In genomic region chr16:17366299-17366961, GRCh38 we compare ENCODE assay signal across 22 cellular contexts.
A peak's percentile ranks its signal among the peaks of the same experiment; 100 is the strongest.
DNase-seq lines count a peak whose midpoint lies in the region; ATAC-seq, FAIRE-seq and TF ChIP-seq lines count a peak whose summit lies in the region.
"Had no signal": no experiment of that assay in that cellular context is flagged by ENCODE, and none has a peak within 500 bp of the region (broad histone marks: within the 10 kb centered on the region; RNA-seq: fewer than 3 reads in every experiment).

No MANE protein-coding gene starts in this region.

- H3K27ac ChIP-seq in HL-60 (replicated peaks): peak overlapping the region; percentile 83
- no peak overlapping the region for H3K27ac ChIP-seq in GM12878 (ENCODE audit: control insufficient read depth, insufficient read depth)
- peak overlapping the region; percentile 33 to 83 (median 73) for H3K27ac ChIP-seq in sigmoid colon
- no peak overlapping the region for H3K27ac ChIP-seq in hepatocyte
- H3K27ac ChIP-seq in Karpas-422 (ENCODE audit: low read length): no peak overlapping the region
- H3K27ac ChIP-seq in prostate gland: no peak overlapping the region

- RAD21 ChIA-PET in GM12878 (lab: Charles Lee; ENCODE audit: unreplicated experiment): interaction anchor here (0.9 to 13.5 kb wide), 13 partner anchors 9 to 104 kb away, joined by 3 to 162 read pairs (median 5); no protein-coding TSS in a partner anchor

- H3K4me2 ChIP-seq in GM12878 (ENCODE audit: control insufficient read depth, insufficient read depth) (peak overlapping the region; percentile 15), hepatocyte (no peak overlapping the region), Karpas-422 (ENCODE audit: low read depth, low read length, poor library complexity, severe bottlenecking) (no peak overlapping the region)

- intact Hi-C loops in activated CD4-positive, alpha-beta T cell treated with anti-CD3 and anti-CD28 coated beads for 36 hours (cut with DNase I, micrococcal nuclease): loop anchor here (5.0 to 10.0 kb wide), 3 partner anchors 94 to 342 kb away; no protein-coding TSS in a partner anchor
- intact Hi-C loops in GM12878 (cut with micrococcal nuclease; ENCODE audit: unreplicated experiment) (loop anchor here (5.0 kb wide), 2 partner anchors 36 to 101 kb away; no protein-coding TSS in a partner anchor), sigmoid colon (cut with DNase I) (no loop called here), prostate gland (cut with DNase I) (no loop called here)

- no peak overlapping the region for H3K4me3 Mint-ChIP-seq in activated CD4-positive, alpha-beta T cell treated with anti-CD3 and anti-CD28 coated beads for 36 hours
- H3K4me3 Mint-ChIP-seq: mesothelial cell of epicardium had no signal

- H3K9me3 ChIP-seq in GM12878 (replicated peaks; ENCODE audit: control insufficient read depth, insufficient read depth, low read length): no peaks in the 10 kb centered on the region
- no peaks in the 10 kb centered on the region for H3K9me3 ChIP-seq in sigmoid colon
- no peaks in the 10 kb centered on the region for H3K9me3 ChIP-seq in hepatocyte (ENCODE audit: low read depth)
- H3K9me3 ChIP-seq in Karpas-422 (ENCODE audit: low read length): no peaks in the 10 kb centered on the region
- H3K9me3 ChIP-seq in prostate gland: no peaks in the 10 kb centered on the region
- H3K9me3 ChIP-seq: breast epithelium, neutrophil had no signal

- TF ChIP-seq POLR2A in GM12878 (IDR thresholded peaks at IDR 0.05; ENCODE audit: low read depth, low read length): no peak
- no peak for TF ChIP-seq POLR2A in sigmoid colon (IDR thresholded peaks at IDR 0.05)
- no peak for TF ChIP-seq POLR2A in prostate gland (IDR thresholded peaks at IDR 0.05)

- no peaks in the 10 kb centered on the region for H3K36me3 Mint-ChIP-seq in activated CD4-positive, alpha-beta T cell treated with anti-CD3 and anti-CD28 coated beads for 36 hours (ENCODE audit: low read depth)
- H3K36me3 Mint-ChIP-seq: mesothelial cell of epicardium had no signal

- no peak overlapping the region for H2AFZ ChIP-seq in GM12878 (ENCODE audit: control insufficient read depth, low read depth, low read length)
- H2AFZ ChIP-seq in hepatocyte: no peak overlapping the region
- H2AFZ ChIP-seq in Karpas-422 (ENCODE audit: low read length): no peak overlapping the region

- FAIRE-seq in GM12878 (lab: Jason Lieb, UNC): no peak
- FAIRE-seq: K562 had no signal

- H4K20me1 ChIP-seq in GM12878 (ENCODE audit: control insufficient read depth, insufficient read depth) (no peaks in the 10 kb centered on the region), hepatocyte (ENCODE audit: insufficient read depth, poor library complexity, severe bottlenecking) (peaks cover 3% of the 10 kb centered on the region), Karpas-422 (ENCODE audit: insufficient read depth, low read depth, low read length) (peaks cover 44% of the 10 kb centered on the region)

- no TSS peak for BruUV-seq in GM12878 (replicated peaks; lab: Mats Ljungman, UMichigan)

- H3K9me2 ChIP-seq in hepatocyte (replicated peaks; ENCODE audit: insufficient read depth) (no peaks in the 10 kb centered on the region), Karpas-422 (replicated peaks; ENCODE audit: insufficient read depth, low read length) (no peaks in the 10 kb centered on the region)

- no peak for ATAC-seq in activated CD4-positive, alpha-beta T cell treated with anti-CD3 and anti-CD28 coated beads for 36 hours
- 0 out of 3 replicates have a peak, but pooled peaks have one; percentile 5 for ATAC-seq in GM12878
- ATAC-seq: K562 had no signal

- H3K36me3 ChIP-seq in GM12878 (ENCODE audit: control insufficient read depth in 2 of 2, insufficient read depth in 2 of 2, low read length in 1 of 2): no peaks in the 10 kb centered on the region
- H3K36me3 ChIP-seq in sigmoid colon: no peaks in the 10 kb centered on the region
- no peaks in the 10 kb centered on the region for H3K36me3 ChIP-seq in hepatocyte (replicated peaks; ENCODE audit: insufficient read depth, low read depth)
- H3K36me3 ChIP-seq in Karpas-422 (ENCODE audit: insufficient read depth, low read length): no peaks in the 10 kb centered on the region
- H3K36me3 ChIP-seq in prostate gland: no peaks in the 10 kb centered on the region
- H3K36me3 ChIP-seq: breast epithelium, neutrophil had no signal

- no peaks in the 10 kb centered on the region for H3K79me2 ChIP-seq in GM12878 (ENCODE audit: control insufficient read depth, insufficient read depth, low read length)
- peaks cover 19% of the 10 kb centered on the region for H3K79me2 ChIP-seq in hepatocyte
- H3K79me2 ChIP-seq in Karpas-422 (ENCODE audit: low read length): peaks cover 3% of the 10 kb centered on the region; the same call in 1 of the 2 replicates

- no peak overlapping the region for H3K4me3 ChIP-seq in HL-60 (replicated peaks; ENCODE audit: insufficient read depth, low read length)
- no peak overlapping the region for H3K4me3 ChIP-seq in GM12878
- no peak overlapping the region for H3K4me3 ChIP-seq in sigmoid colon
- no peak overlapping the region for H3K4me3 ChIP-seq in hepatocyte
- H3K4me3 ChIP-seq in Karpas-422 (ENCODE audit: low read length): no peak overlapping the region
- no peak overlapping the region for H3K4me3 ChIP-seq in prostate gland
- H3K4me3 ChIP-seq: breast epithelium, K562, SK-N-MC had no signal

- no peaks in the 10 kb centered on the region for H3K27me3 ChIP-seq in HL-60 (ENCODE audit: insufficient read depth, poor library complexity, severe bottlenecking)
- no peaks in the 10 kb centered on the region for H3K27me3 ChIP-seq in GM12878 (replicated peaks in 1 of 2; ENCODE audit: control insufficient read depth in 2 of 2, insufficient read depth in 2 of 2, low read length in 1 of 2)
- H3K27me3 ChIP-seq in sigmoid colon: no peaks in the 10 kb centered on the region
- no peaks in the 10 kb centered on the region for H3K27me3 ChIP-seq in hepatocyte
- no peaks in the 10 kb centered on the region for H3K27me3 ChIP-seq in Karpas-422 (ENCODE audit: low read length)
- no peaks in the 10 kb centered on the region for H3K27me3 ChIP-seq in prostate gland (replicated peaks; ENCODE audit: insufficient read depth)
- H3K27me3 ChIP-seq: breast epithelium, neutrophil had no signal

- no peaks in the 10 kb centered on the region for H3K27me3 Mint-ChIP-seq in activated CD4-positive, alpha-beta T cell treated with anti-CD3 and anti-CD28 coated beads for 36 hours

- peaks cover 97% of the 10 kb centered on the region for H3K4me1 Mint-ChIP-seq in activated CD4-positive, alpha-beta T cell treated with anti-CD3 and anti-CD28 coated beads for 36 hours

- DNase-seq in activated CD4-positive, alpha-beta T cell treated with anti-CD3 and anti-CD28 coated beads for 36 hours: no peak
- no peak for DNase-seq in activated CD4-positive, alpha-beta T cell treated with anti-CD3 and anti-CD28 coated beads, Interleukin-2, amount 50 U/mL, for 4 hours
- DNase-seq in HL-60 (ENCODE audit: low read depth in 1 of 2, low spot score in 1 of 2): no peak
- no peak for DNase-seq in GM12878 (ENCODE audit: low read depth, low spot score)
- DNase-seq in sigmoid colon: no peak
- DNase-seq in hepatocyte (ENCODE audit: low spot score): no peak
- DNase-seq in Karpas-422: no peak
- DNase-seq in prostate gland (ENCODE audit: low spot score): no peak
- DNase-seq: activated naive CD4-positive, alpha-beta T cell treated with Interleukin-2 at 50 U/mL for 16 hours; EL; kidney glomerular epithelial cell; NCI-H1048; NCI-H2107; NCI-H526 treated with DMSO at 0.1 percent for 48 hours; stimulated activated CD4-positive, alpha-beta T cell treated with anti-CD3 and anti-CD28 coated beads, Interleukin-4, amount 100 ng/mL, for 24 hours; stimulated activated CD8-positive, alpha-beta memory T cell treated with anti-CD3 and anti-CD28 coated beads, Interleukin-4, amount 100 ng/mL, for 48 hours; trophoblast cell had no signal

- TF ChIP-seq EP300 in GM12878 (IDR thresholded peaks at IDR 0.05; ENCODE audit: borderline replicate concordance in 1 of 2, control insufficient read depth in 1 of 2, low read depth in 2 of 2, low read length in 2 of 2) (no peak), sigmoid colon (IDR thresholded peaks at IDR 0.05) (no peak)

- 10% methylated on average over 8 of the region's 8 CpGs for WGBS in GM12878 (ENCODE audit: insufficient coverage, insufficient replicate concordance, low lambda C conversion rate, missing lambda C conversion rate)
- WGBS in sigmoid colon, 2 donors: 92 to 94% methylated on average over 8 of the region's 8 CpGs
- 86% methylated on average over 8 of the region's 8 CpGs for WGBS in hepatocyte (ENCODE audit: low lambda C conversion rate, missing lambda C conversion rate)
- WGBS in prostate gland: 90% methylated on average over 8 of the region's 8 CpGs

- in situ Hi-C loops in GM12878 (cut with MboI): no loop called here

- POLR2A ChIA-PET in activated CD4-positive, alpha-beta T cell treated with anti-CD3 and anti-CD28 coated beads for 36 hours (lab: Charles Lee): no interaction called here
- POLR2A ChIA-PET in GM12878 (lab: Charles Lee): interaction anchor here (0.6 to 3.3 kb wide), 7 partner anchors 8 to 65 kb away, joined by 3 to 17 read pairs (median 4); no protein-coding TSS in a partner anchor

- H3K9ac ChIP-seq in GM12878 (ENCODE audit: control insufficient read depth, insufficient read depth, low read length) (no peak overlapping the region), Karpas-422 (ENCODE audit: low read length) (no peak overlapping the region)

- TF ChIP-seq CTCF in HL-60 (IDR thresholded peaks at IDR 0.05; ENCODE audit: insufficient read depth, low read length) (no peak), GM12878 (IDR thresholded peaks at IDR 0.05 in 2 of 3, conservative IDR thresholded peaks at IDR 0.05 in 1 of 3; ENCODE audit: control insufficient read depth in 2 of 3, extremely low read depth in 1 of 3, insufficient read depth in 1 of 3, low read depth in 3 of 3, low read length in 3 of 3) (no peak), sigmoid colon (IDR thresholded peaks at IDR 0.05) (no peak), hepatocyte (IDR thresholded peaks at IDR 0.05; ENCODE audit: poor library complexity) (no peak), prostate gland (IDR thresholded peaks at IDR 0.05) (no peak)

- no peak for TF ChIP-seq RAD21 in GM12878 (IDR thresholded peaks at IDR 0.05; ENCODE audit: insufficient read depth, low read depth, low read length)

- H3K4me1 ChIP-seq in GM12878 (ENCODE audit: control insufficient read depth, insufficient read depth, low read length) (peaks cover 52% of the 10 kb centered on the region), sigmoid colon (peaks cover 0 to 94% (median 80%) of the 10 kb centered on the region in 4 donors), hepatocyte (ENCODE audit: insufficient read depth) (peaks cover 37% of the 10 kb centered on the region), Karpas-422 (ENCODE audit: low read length) (peaks cover 50% of the 10 kb centered on the region), prostate gland (replicated peaks) (no peaks in the 10 kb centered on the region)

- no peaks in the 10 kb centered on the region for H3K9me3 Mint-ChIP-seq in activated CD4-positive, alpha-beta T cell treated with anti-CD3 and anti-CD28 coated beads for 36 hours (ENCODE audit: low read depth)
- H3K9me3 Mint-ChIP-seq: mesothelial cell of epicardium had no signal

- CTCF ChIA-PET in activated CD4-positive, alpha-beta T cell treated with anti-CD3 and anti-CD28 coated beads for 36 hours (lab: Charles Lee): interaction anchor here (0.6 to 2.0 kb wide), 6 partner anchors 8 to 349 kb away, joined by 3 to 5 read pairs (median 4); no protein-coding TSS in a partner anchor
- CTCF ChIA-PET in GM12878 (lab: Yijun Ruan, JAX): interaction anchor here (0.7 to 2.7 kb wide), 9 partner anchors 11 to 95 kb away, joined by 3 to 10 read pairs (median 4); no protein-coding TSS in a partner anchor

- SMC1A ChIA-PET in GM12878 (lab: Charles Lee; ENCODE audit: uncharacterized antibody, unreplicated experiment): interaction anchor here (0.7 to 22.0 kb wide), 23 partner anchors 8 to 114 kb away, joined by 3 to 303 read pairs (median 4); no protein-coding TSS in a partner anchor

- H3K27ac Mint-ChIP-seq in activated CD4-positive, alpha-beta T cell treated with anti-CD3 and anti-CD28 coated beads for 36 hours: peak overlapping the region; percentile 33
- H3K27ac Mint-ChIP-seq: mesothelial cell of epicardium had no signal

Comparison
In these comparisons a context has a peak if more than half of its experiments do, and no peak if none do; other contexts are left out.
1. H3K27ac ChIP-seq: peak in HL-60 (single experiment) and sigmoid colon (4 of 4); none in GM12878 (single experiment), hepatocyte (single experiment), Karpas-422 (single experiment) and prostate gland (0 of 2).
2. intact Hi-C loops: an anchor here in activated CD4-positive, alpha-beta T cell treated with anti-CD3 and anti-CD28 coated beads for 36 hours (5.0 to 10.0 kb wide) and GM12878 (5.0 kb wide); none called in sigmoid colon and prostate gland.